ENCODE assay signal across 8 cellular contexts in genomic region chr17:59707182-59707970, GRCh38. TPM values are rescaled to one million over a fixed set of nuclear protein-coding genes. Genes with fewer than 3 reads are reported as not detected.
DNase-seq lines count a peak whose midpoint lies in the region; ATAC-seq, FAIRE-seq and TF ChIP-seq lines count a peak whose summit lies in the region.

TSS of gene PTRH2 (minus strand) at chr17:59707430. CDS start at chr17:59697978, 9,452 bp downstream.
TSS of gene VMP1 (plus strand) at chr17:59707654. CDS start at chr17:59731447, 23,793 bp downstream.

- peak within 1 kb of the TSS; percentile 86 for H3K4me2 ChIP-seq in OCI-LY7 (ENCODE audit: low read length)
- H3K4me2 ChIP-seq in endothelial cell of umbilical vein (ENCODE audit: insufficient read depth, low read length), result peak within 1 kb of the TSS; percentile 93

- TF ChIP-seq POLR2A in endothelial cell of umbilical vein (IDR thresholded peaks at IDR 0.05; ENCODE audit: low read depth, low read length), result peak; percentile 94

- POLR2A ChIA-PET in OCI-LY7 (lab: Charles Lee), result interaction anchor here (0.6 to 2.5 kb wide), 9 partner anchors 10 to 500 kb away, joined by 3 to 10 read pairs (median 3); partner anchors contain the start of gene CLTC
- POLR2A ChIA-PET in endothelial cell of umbilical vein (lab: Charles Lee), result interaction anchor here (0.7 to 1.4 kb wide), 7 partner anchors 21 to 146 kb away, joined by 3 to 7 read pairs (median 3); partner anchors contain the start of gene CLTC

- no peaks in the 10 kb centered on the region for H3K27me3 ChIP-seq in endothelial cell of umbilical vein (ENCODE audit: control insufficient read depth in 2 of 2, insufficient read depth in 2 of 2, low read length in 2 of 2)

- H3K27ac ChIP-seq in OCI-LY7 (ENCODE audit: low read depth, low read length, poor library complexity, severe bottlenecking) (peak within 1 kb of the TSS; percentile 74), endothelial cell of umbilical vein (ENCODE audit: insufficient read depth, low read depth, low read length) (peak within 1 kb of the TSS; percentile 97)

- BruUV-seq in OCI-LY7 (replicated peaks; lab: Mats Ljungman, UMichigan) (TSS peak; percentile 81), endothelial cell of umbilical vein (replicated peaks; lab: Mats Ljungman, UMichigan) (no TSS peak)

- H3K9me2 ChIP-seq in OCI-LY7 (ENCODE audit: insufficient read depth, low read length), result no peaks in the 10 kb centered on the region

- peaks cover 90% of the 10 kb centered on the region for H3K79me2 ChIP-seq in OCI-LY7 (ENCODE audit: insufficient read depth, low read depth, low read length)
- H3K79me2 ChIP-seq in endothelial cell of umbilical vein (ENCODE audit: control insufficient read depth, insufficient read depth, low read length), result peaks cover 93% of the 10 kb centered on the region

- dilution Hi-C loops in endothelial cell of umbilical vein (cut with MboI; ENCODE audit: extremely low pct_ligation_motif_present, low sequenced_read_pairs), result no loop called here

- peak within 1 kb of the TSS; percentile 99 for H3K9ac ChIP-seq in endothelial cell of umbilical vein (replicated peaks; ENCODE audit: extremely low read depth, insufficient read depth, low read length)

- FAIRE-seq in D721Med (lab: Jason Lieb, UNC) (no peak), endothelial cell of umbilical vein (lab: Jason Lieb, UNC) (peak; percentile 100)

- peak within 1 kb of the TSS; percentile 86 for H3K4me3 ChIP-seq in OCI-LY7 (ENCODE audit: low read depth, low read length, poor library complexity, severe bottlenecking)
- H3K4me3 ChIP-seq in endothelial cell of umbilical vein (replicated peaks in 1 of 3; ENCODE audit: insufficient read depth in 1 of 3, low read depth in 1 of 3, low read length in 3 of 3), result peak within 1 kb of the TSS; percentile 59 to 90 (median 89)

- no peaks in the 10 kb centered on the region for H3K9me1 ChIP-seq in endothelial cell of umbilical vein (replicated peaks; ENCODE audit: control insufficient read depth, extremely low read depth, insufficient read depth, low read length)

- no peaks in the 10 kb centered on the region for H3K9me3 ChIP-seq in OCI-LY7 (ENCODE audit: low read length)
- H3K9me3 ChIP-seq in endothelial cell of umbilical vein (replicated peaks; ENCODE audit: control insufficient read depth, insufficient read depth, low read length), result no peaks in the 10 kb centered on the region

- DNase-seq in D721Med (ENCODE audit: insufficient read length, low spot score) (peak; percentile 76), HuH-7.5 (ENCODE audit: low spot score) (peak; percentile 91), OCI-LY7 (ENCODE audit: low spot score) (peak; percentile 97), activated T-cell treated with anti-CD3 and anti-CD28 coated beads for 1 hour (ENCODE audit: low read depth) (peak; percentile 71), endothelial cell of umbilical vein (ENCODE audit: low read depth, low spot score) (peak; percentile 100), middle frontal gyrus (ENCODE audit: extremely low spot score, low spot score) (peak; percentile 98)
- DNase-seq in stimulated activated CD8-positive, alpha-beta memory T cell treated with anti-CD3 and anti-CD28 coated beads, Interleukin-2, amount 100 ng/mL, for 48 hours (ENCODE audit: low read depth in 2 of 2), result peak; percentile 86 to 88

- intact Hi-C loops in OCI-LY7 (cut with micrococcal nuclease; ENCODE audit: unreplicated experiment) (no loop called here), endothelial cell of umbilical vein (cut with micrococcal nuclease) (loop anchor here (1.0 to 10.0 kb wide), 5 partner anchors 88 to 550 kb away; partner anchors contain the start of genes CLTC, PRR11, SKA2 and YPEL2)

- H3K4me1 ChIP-seq in OCI-LY7 (ENCODE audit: insufficient read depth, low read length, poor library complexity, severe bottlenecking) (peaks cover 32% of the 10 kb centered on the region), endothelial cell of umbilical vein (ENCODE audit: control insufficient read depth, extremely low read depth, insufficient read depth, low read length) (peaks cover 26% of the 10 kb centered on the region)

- H4K20me1 ChIP-seq in OCI-LY7 (ENCODE audit: insufficient read depth, low read length) (peaks cover 17% of the 10 kb centered on the region; the same call in 1 of the 2 replicates), endothelial cell of umbilical vein (replicated peaks; ENCODE audit: control insufficient read depth, extremely low read depth, insufficient read depth, low read length) (no peaks in the 10 kb centered on the region)

- CTCF ChIA-PET in OCI-LY7 (lab: Charles Lee; ENCODE audit: unreplicated experiment) (no interaction called here), endothelial cell of umbilical vein (lab: Charles Lee) (interaction anchor here (1.1 to 3.6 kb wide), 6 partner anchors 19 to 207 kb away, joined by 3 to 39 read pairs (median 4); no protein-coding TSS in a partner anchor)

- ATAC-seq in GM21526 (IDR thresholded peaks at IDR 0.05; ENCODE audit: low FRiP score, unreplicated experiment), result peak; percentile 84

- TF ChIP-seq CTCF in D721Med (IDR thresholded peaks at IDR 0.05; ENCODE audit: insufficient read depth, missing control alignments) (no peak), OCI-LY7 (conservative IDR thresholded peaks at IDR 0.05; ENCODE audit: low read length) (no peak), endothelial cell of umbilical vein (IDR thresholded peaks at IDR 0.05; ENCODE audit: extremely low read depth in 1 of 2, insufficient read depth in 1 of 2, low read depth in 1 of 2, low read length in 2 of 2) (no peak)

- H2AFZ ChIP-seq in OCI-LY7 (ENCODE audit: low read length) (peak within 1 kb of the TSS; percentile 72; the same call in 1 of the 2 replicates), endothelial cell of umbilical vein (ENCODE audit: low read depth, low read length) (peak within 1 kb of the TSS; percentile 10)

- H3K36me3 ChIP-seq in OCI-LY7 (ENCODE audit: insufficient read depth, low read length) (peaks cover 35% of the 10 kb centered on the region), endothelial cell of umbilical vein (ENCODE audit: control insufficient read depth in 2 of 2, extremely low read depth in 1 of 2, insufficient read depth in 2 of 2, low read length in 2 of 2) (no peaks in the 10 kb centered on the region)

TF ChIP-seq in endothelial cell of umbilical vein, 7 proteins besides CTCF, POLR2A, EP300 and RAD21:
- TF ChIP-seq EZH2 (IDR thresholded peaks at IDR 0.05; ENCODE audit: borderline replicate concordance, low read depth, low read length, severe bottlenecking), result no peak
- peak; percentile 81 for TF ChIP-seq POLR2AphosphoS5 (IDR thresholded peaks at IDR 0.05; ENCODE audit: insufficient read depth, low read depth, low read length)
- TF ChIP-seq, protein P1, sequence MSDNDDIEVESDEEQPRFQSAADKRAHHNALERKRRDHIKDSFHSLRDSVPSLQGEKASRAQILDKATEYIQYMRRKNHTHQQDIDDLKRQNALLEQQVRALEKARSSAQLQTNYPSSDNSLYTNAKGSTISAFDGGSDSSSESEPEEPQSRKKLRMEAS (IDR thresholded peaks at IDR 0.05; ENCODE audit: insufficient read depth, insufficient read length), result peak; percentile 88
- peak; percentile 96 for TF ChIP-seq MYC (IDR thresholded peaks at IDR 0.05; ENCODE audit: low read depth, low read length)
- peak; percentile 33 for TF ChIP-seq JUN (IDR thresholded peaks at IDR 0.05; ENCODE audit: borderline replicate concordance, insufficient read depth, insufficient read length, low read depth)
- no peak for TF ChIP-seq GATA2 (IDR thresholded peaks at IDR 0.05; ENCODE audit: insufficient read depth, insufficient read length, low read depth, low read length)

RNA-seq across cellular contexts. Expression of gene PTRH2, which starts in this region (rescaled TPM):
- total RNA-seq in OCI-LY7 (2014; rRNA removed; shearing (Covaris generic)), result 27.0 and 33.6 TPM in 2 replicates
- total RNA-seq in OCI-LY7 (2022), result 25.7 and 34.5 TPM in 2 replicates
- total RNA-seq in endothelial cell of umbilical vein, result 40.1 and 41.2 TPM in 2 replicates
- 40.0 and 46.7 TPM in 2 replicates for polyA plus RNA-seq in endothelial cell of umbilical vein
- 67.8 and 71.1 TPM in 2 replicates for polyA plus RNA-seq in endothelial cell of umbilical vein (2011; cell fraction: cytosol; rRNA removed)
- polyA plus RNA-seq in endothelial cell of umbilical vein (2011; cell fraction: nucleus; rRNA removed), result 35.3 and 44.1 TPM in 2 replicates
- polyA plus RNA-seq in endothelial cell of umbilical vein (2012), result 66.7 and 78.1 TPM in 2 replicates
- 49.5 and 59.7 TPM in 2 replicates for polyA minus RNA-seq in endothelial cell of umbilical vein
- 13.0 TPM for polyA minus RNA-seq in endothelial cell of umbilical vein (2011; cell fraction: cytosol; rRNA and poly(A)+ RNA removed)
- polyA minus RNA-seq in endothelial cell of umbilical vein (2011; cell fraction: nucleus; rRNA and poly(A)+ RNA removed), result 13.7 and 17.6 TPM in 2 replicates

RNA-seq across cellular contexts. Expression of gene VMP1, which starts in this region (rescaled TPM):
- 29.2 and 35.8 TPM in 2 replicates for total RNA-seq in OCI-LY7 (2014; rRNA removed; shearing (Covaris generic))
- total RNA-seq in OCI-LY7 (2022), result 38.0 and 41.9 TPM in 2 replicates
- 270 and 321 TPM in 2 replicates for total RNA-seq in endothelial cell of umbilical vein
- polyA plus RNA-seq in endothelial cell of umbilical vein, result 121 and 138 TPM in 2 replicates
- 82.1 and 129 TPM in 2 replicates for polyA plus RNA-seq in endothelial cell of umbilical vein (2011; cell fraction: cytosol; rRNA removed)
- 480 and 810 TPM in 2 replicates for polyA plus RNA-seq in endothelial cell of umbilical vein (2011; cell fraction: nucleus; rRNA removed)
- polyA plus RNA-seq in endothelial cell of umbilical vein (2012), result 259 and 273 TPM in 2 replicates
- polyA minus RNA-seq in endothelial cell of umbilical vein, result 581 and 744 TPM in 2 replicates
- polyA minus RNA-seq in endothelial cell of umbilical vein (2011; cell fraction: cytosol; rRNA and poly(A)+ RNA removed), result 54.0 TPM
- 786 and 1,192 TPM in 2 replicates for polyA minus RNA-seq in endothelial cell of umbilical vein (2011; cell fraction: nucleus; rRNA and poly(A)+ RNA removed)

Comparison
In these comparisons a context has a peak if more than half of its experiments do, and no peak if none do; other contexts are left out.
1. Peak in every context shown above with its lines: DNase-seq, ATAC-seq, H3K4me3 ChIP-seq and H3K27ac ChIP-seq.